26 cellular contexts compared by ENCODE assay signal in the genomic region with DNA sequence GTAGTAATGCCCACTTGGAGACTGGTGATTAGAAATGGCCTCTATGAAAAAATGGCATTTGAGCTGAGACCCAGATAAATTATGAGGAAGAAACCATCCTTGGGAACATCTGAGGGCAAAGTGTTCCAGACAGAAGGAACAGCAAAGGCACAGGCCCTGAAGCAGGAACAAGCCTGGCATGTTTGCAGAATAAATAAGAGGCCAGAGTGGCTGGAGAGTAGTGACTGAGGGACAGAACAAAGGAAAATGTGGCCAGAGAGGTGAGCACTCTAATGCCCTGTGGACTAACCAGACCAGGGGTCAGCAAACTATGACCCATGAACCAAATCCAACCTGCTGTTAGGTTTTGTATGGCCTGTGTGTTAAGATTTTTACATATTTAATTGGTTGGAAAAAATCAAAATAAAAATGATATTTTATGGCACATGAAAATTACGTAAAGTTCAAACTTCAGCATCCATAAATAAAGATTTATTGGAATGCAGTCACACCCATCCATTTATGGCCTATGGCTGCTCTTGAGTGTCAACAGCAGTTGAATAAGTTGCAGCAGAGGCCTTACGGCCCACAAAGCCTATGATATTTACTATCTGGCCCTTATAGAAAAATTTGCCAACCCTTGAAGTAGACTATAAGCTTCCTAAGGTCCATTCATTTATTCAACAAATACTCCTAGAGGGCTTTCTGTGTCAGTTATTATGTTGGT.
DNase-seq lines count a peak whose midpoint lies in the region; ATAC-seq, FAIRE-seq and TF ChIP-seq lines count a peak whose summit lies in the region.
"Had no signal": no experiment of that assay in that cellular context is flagged by ENCODE, and none has a peak within 500 bp of the region (broad histone marks: within the 10 kb centered on the region; RNA-seq: fewer than 3 reads in every experiment).

No MANE protein-coding gene starts in this region.

- ATAC-seq in left colon (peak; percentile 94), HG03135 (IDR thresholded peaks at IDR 0.05; ENCODE audit: unreplicated experiment) (no peak), gastroesophageal sphincter (no peak), GM19395 (IDR thresholded peaks at IDR 0.05; ENCODE audit: unreplicated experiment) (no peak)
- ATAC-seq: GM12878 had no signal

- peak overlapping the region; percentile 15 for H3K27ac ChIP-seq in colonic mucosa
- peak overlapping the region in 1 of 2 donors; percentile 0 for H3K27ac ChIP-seq in small intestine (ENCODE audit: low read depth in 1 of 2, low read length in 1 of 2)
- H3K27ac ChIP-seq in gastroesophageal sphincter: no peak overlapping the region
- no peak overlapping the region for H3K27ac ChIP-seq in endodermal cell (ENCODE audit: low read depth, low read length)
- H3K27ac ChIP-seq: BLaER1 had no signal

- H3K36me3 ChIP-seq in colonic mucosa (no peaks in the 10 kb centered on the region), small intestine (ENCODE audit: control insufficient read depth in 2 of 2, insufficient read depth in 2 of 2, low read length in 2 of 2) (no peaks in the 10 kb centered on the region), gastroesophageal sphincter (no peaks in the 10 kb centered on the region), endodermal cell (ENCODE audit: control insufficient read depth, insufficient read depth, low read length) (no peaks in the 10 kb centered on the region)
- H3K36me3 ChIP-seq: BE2C, BLaER1 had no signal

- peaks cover 2% of the 10 kb centered on the region for H3K27me3 Mint-ChIP-seq in endodermal cell (ENCODE audit: insufficient read depth)
- H3K27me3 Mint-ChIP-seq: CD4-positive, alpha-beta memory T cell; CD4-positive, CD25-positive, alpha-beta regulatory T cell had no signal

- FAIRE-seq in small intestine (lab: Jason Lieb, UNC): no peak
- FAIRE-seq: A204.1, D721Med, GM12878, GM12892, GM18507, GM19239 had no signal

- H3K27ac Mint-ChIP-seq in endodermal cell: no peak overlapping the region
- H3K27ac Mint-ChIP-seq: CD14-positive monocyte; CD4-positive, alpha-beta memory T cell; CD4-positive, CD25-positive, alpha-beta regulatory T cell had no signal

- no peak for TF ChIP-seq POLR2A in gastroesophageal sphincter (IDR thresholded peaks at IDR 0.05)

- H3K4me3 ChIP-seq in colonic mucosa (no peak overlapping the region), small intestine (ENCODE audit: low read depth in 1 of 2, low read length in 2 of 2) (no peak overlapping the region), gastroesophageal sphincter (no peak overlapping the region), endodermal cell (ENCODE audit: low read length) (no peak overlapping the region)
- H3K4me3 ChIP-seq: BLaER1, GM12878 had no signal

- H3K27me3 ChIP-seq in colonic mucosa (no peaks in the 10 kb centered on the region), small intestine (ENCODE audit: control insufficient read depth in 2 of 2, insufficient read depth in 2 of 2, low read length in 2 of 2) (no peaks in the 10 kb centered on the region), gastroesophageal sphincter (no peaks in the 10 kb centered on the region), endodermal cell (ENCODE audit: control insufficient read depth, insufficient read depth, low read length, poor library complexity, severe bottlenecking) (peaks cover 13% of the 10 kb centered on the region)
- H3K27me3 ChIP-seq: BE2C, BLaER1 had no signal

- no peaks in the 10 kb centered on the region for H3K4me1 ChIP-seq in colonic mucosa
- H3K4me1 ChIP-seq in small intestine (ENCODE audit: control insufficient read depth in 2 of 2, insufficient read depth in 1 of 2, low read depth in 1 of 2, low read length in 1 of 2): no peaks in the 10 kb centered on the region
- no peaks in the 10 kb centered on the region for H3K4me1 ChIP-seq in gastroesophageal sphincter
- no peaks in the 10 kb centered on the region for H3K4me1 ChIP-seq in endodermal cell (ENCODE audit: control insufficient read depth, insufficient read depth, low read length)
- H3K4me1 ChIP-seq: BE2C, BLaER1, Caco-2 had no signal

- no peaks in the 10 kb centered on the region for H3K9me3 Mint-ChIP-seq in endodermal cell
- H3K9me3 Mint-ChIP-seq: CD4-positive, alpha-beta memory T cell had no signal

- no peaks in the 10 kb centered on the region for H3K36me3 Mint-ChIP-seq in endodermal cell (ENCODE audit: low read depth)
- H3K36me3 Mint-ChIP-seq: CD14-positive monocyte; CD4-positive, alpha-beta memory T cell; CD4-positive, CD25-positive, alpha-beta regulatory T cell had no signal

- TF ChIP-seq CTCF in colonic mucosa (IDR thresholded peaks at IDR 0.05): no peak
- TF ChIP-seq CTCF in gastroesophageal sphincter (IDR thresholded peaks at IDR 0.05): no peak
- no peak for TF ChIP-seq CTCF in endodermal cell (conservative IDR thresholded peaks at IDR 0.05)

- no peak overlapping the region for H3K4me3 Mint-ChIP-seq in endodermal cell
- H3K4me3 Mint-ChIP-seq: CD14-positive monocyte; CD4-positive, alpha-beta memory T cell; CD4-positive, CD25-positive, alpha-beta regulatory T cell had no signal

- H3K9ac ChIP-seq in colonic mucosa (ENCODE audit: low read depth in 2 of 2, low read length in 2 of 2) (no peak overlapping the region), endodermal cell (ENCODE audit: extremely low read depth, low read length, poor library complexity, severe bottlenecking) (no peak overlapping the region)
- H3K9ac ChIP-seq: BLaER1 had no signal

- 20 to 60% (median 41%) methylated on average over 2 of the region's 2 CpGs for WGBS in small intestine, 3 donors
- WGBS in gastroesophageal sphincter (ENCODE audit: low coverage in 1 of 2), 2 donors: 85 to 94% methylated on average over 2 of the region's 2 CpGs
- 93% methylated on average over 2 of the region's 2 CpGs; no CpG with 5 or more reads in 1 of the 2 experiments for WGBS in endodermal cell (ENCODE audit: insufficient coverage in 1 of 2, insufficient read length in 1 of 2), 2 experiments

- no peak for TF ChIP-seq EP300 in gastroesophageal sphincter (IDR thresholded peaks at IDR 0.05)

- DNase-seq in ELF-1 (ENCODE audit: low read depth, low spot score) (peak; percentile 12), colonic mucosa (no peak), left colon (peak; percentile 5 to 25), small intestine (peak; percentile 70), endodermal cell (no peak)
- DNase-seq: 8988T; ACHN; BE2C; C1 segment of cervical spinal cord; Caco-2; Calu3; CD4-positive, alpha-beta memory T cell; CD4-positive, CD25-positive, alpha-beta regulatory T cell; DMS79 treated with DMSO at 0.1 percent for 48 hours; GDM1 had no signal

- no peaks in the 10 kb centered on the region for H3K4me1 Mint-ChIP-seq in endodermal cell
- H3K4me1 Mint-ChIP-seq: CD4-positive, alpha-beta memory T cell; CD4-positive, CD25-positive, alpha-beta regulatory T cell had no signal

- intact Hi-C loops in colonic mucosa (cut with DNase I): no loop called here
- intact Hi-C loops in left colon (cut with DNase I, micrococcal nuclease): no loop called here

- H3K9me3 ChIP-seq in colonic mucosa (no peaks in the 10 kb centered on the region), small intestine (ENCODE audit: control insufficient read depth, low read depth) (no peaks in the 10 kb centered on the region), gastroesophageal sphincter (no peaks in the 10 kb centered on the region), endodermal cell (ENCODE audit: control insufficient read depth, low read length) (no peaks in the 10 kb centered on the region)
- H3K9me3 ChIP-seq: BE2C, BLaER1, Caco-2 had no signal

Comparison
In these comparisons a context has a peak if more than half of its experiments do, and no peak if none do; other contexts are left out.
1. DNase-seq: peak in ELF-1 (single experiment), left colon (2 of 2) and small intestine (single experiment); none in colonic mucosa (single experiment) and endodermal cell (single experiment).